7 cellular contexts compared by ENCODE assay signal in the genomic region with DNA sequence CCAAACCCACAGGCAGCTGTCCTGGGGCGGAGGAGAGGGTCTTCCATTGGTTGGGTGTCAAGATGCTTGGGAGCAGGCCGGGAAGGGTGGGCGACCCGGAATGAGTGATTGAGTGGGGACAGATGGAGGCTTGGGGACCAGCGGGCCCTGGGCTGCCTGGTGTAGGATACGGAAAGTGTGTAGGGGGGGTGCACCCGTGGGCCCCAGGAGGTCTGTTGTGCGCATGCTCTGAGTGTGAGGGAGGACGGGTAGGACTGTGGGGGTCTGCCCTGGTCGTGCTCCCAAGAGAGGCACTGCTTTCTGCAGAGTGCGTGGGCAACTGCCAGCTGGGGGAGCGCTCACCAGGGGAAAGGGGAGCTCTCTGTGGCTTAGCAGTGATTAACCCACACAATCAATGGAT.
DNase-seq lines count a peak whose midpoint lies in the region; ATAC-seq and TF ChIP-seq lines count a peak whose summit lies in the region.
"Not testable (repeated sequence)": the region's sequence is repeated elsewhere in the genome, so short reads cannot be mapped to it uniquely, and the experiment has no call there.

No MANE protein-coding gene starts in this region.

- not testable (repeated sequence) for H3K9me2 ChIP-seq in GM23338 (ENCODE audit: insufficient read depth)

- peak; percentile 7; the same call in 2 of the 3 replicates for ATAC-seq in GM23338
- ATAC-seq in right cardiac atrium, result peak in 1 of 2 donors; percentile 15
- not testable (repeated sequence) for ATAC-seq in gastrocnemius medialis

- not testable (repeated sequence) for H3K4me3 Mint-ChIP-seq in GM23338; osteocyte (ENCODE audit: unreplicated experiment)

- not testable (repeated sequence) for H3K27me3 Mint-ChIP-seq in GM23338 (ENCODE audit: insufficient read depth, low read depth, poor library complexity); osteocyte (ENCODE audit: unreplicated experiment)

- not testable (repeated sequence) for H3K79me2 ChIP-seq in GM23338 (replicated peaks; ENCODE audit: insufficient read depth)

- not testable (repeated sequence) for H3K4me3 ChIP-seq in GM23338; right cardiac atrium (ENCODE audit: low read length)
- H3K4me3 ChIP-seq in ascending aorta (peak overlapping the region in 1 of 2 donors; percentile 46), esophagus muscularis mucosa (peak overlapping the region in 2 of 4 donors; percentile 5 to 14), gastrocnemius medialis (peak overlapping the region in 1 of 4 donors; percentile 28)

- H3K27ac Mint-ChIP-seq in GM23338 (peak overlapping the region; percentile 26; the same call in 1 of the 2 replicates), osteocyte (ENCODE audit: unreplicated experiment) (peak overlapping the region; percentile 50)

- H3K4me1 ChIP-seq in GM23338 (ENCODE audit: insufficient read depth), result peaks cover 12% of the 10 kb centered on the region; the same call in 1 of the 2 replicates
- H3K4me1 ChIP-seq in ascending aorta, result peaks cover 11 to 26% of the 10 kb centered on the region in 2 donors
- peaks cover 31 to 37% (median 33%) of the 10 kb centered on the region in 4 donors for H3K4me1 ChIP-seq in esophagus muscularis mucosa
- not testable (repeated sequence) for H3K4me1 ChIP-seq in right cardiac atrium (ENCODE audit: control insufficient read depth, insufficient read depth, low read length)
- H3K4me1 ChIP-seq in gastrocnemius medialis, result peaks cover 33 to 47% of the 10 kb centered on the region in 2 donors

- not testable (repeated sequence) for TF ChIP-seq EP300 in esophagus muscularis mucosa (IDR thresholded peaks at IDR 0.05)

- not testable (repeated sequence) for H3K4me2 ChIP-seq in GM23338

- not testable (repeated sequence) for H3K27me3 ChIP-seq in GM23338 (ENCODE audit: insufficient read depth); ascending aorta; esophagus muscularis mucosa; right cardiac atrium (ENCODE audit: control insufficient read depth, insufficient read depth); gastrocnemius medialis

- not testable (repeated sequence) for H3K27ac ChIP-seq in GM23338 (ENCODE audit: low read depth); right cardiac atrium (ENCODE audit: low read length)
- H3K27ac ChIP-seq in ascending aorta (peak overlapping the region; percentile 43 to 67), esophagus muscularis mucosa (replicated peaks in 1 of 4) (peak overlapping the region in 3 of 4 donors; percentile 37 to 53 (median 49)), gastrocnemius medialis (peak overlapping the region; percentile 25 to 71 (median 46))

- H3K4me1 Mint-ChIP-seq in GM23338 (peaks cover 32% of the 10 kb centered on the region), osteocyte (ENCODE audit: unreplicated experiment) (peaks cover 12% of the 10 kb centered on the region)

- not testable (repeated sequence) for TF ChIP-seq CTCF in GM23338 (conservative IDR thresholded peaks at IDR 0.05; ENCODE audit: low read depth in 2 of 2); ascending aorta (IDR thresholded peaks at IDR 0.05); esophagus muscularis mucosa (IDR thresholded peaks at IDR 0.05); osteocyte (IDR thresholded peaks at IDR 0.05); gastrocnemius medialis (IDR thresholded peaks at IDR 0.05 in 4 of 5, conservative IDR thresholded peaks at IDR 0.05 in 1 of 5)

- intact Hi-C loops in ascending aorta (cut with DNase I); right cardiac atrium (cut with DNase I): not testable (repeated sequence)
- intact Hi-C loops in esophagus muscularis mucosa (cut with DNase I) (loop anchor here (10.0 kb wide), 1 partner anchor 279 kb away; the partner anchor contains the start of genes PPP1R12B and UBE2T), gastrocnemius medialis (cut with DNase I; ENCODE audit: low total_unique reads) (loop anchor here (10.0 kb wide), 1 partner anchor 159 kb away; no protein-coding TSS in a partner anchor)

- in situ Hi-C loops in gastrocnemius medialis (cut with MboI; ENCODE audit: low sequenced_read_pairs in 4 of 4), result loop anchor here in 1 of 4 donors (25.0 kb wide), 1 partner anchor 286 kb away; the partner anchor contains the start of genes PPP1R12B and UBE2T

- not testable (repeated sequence) for H3K9me3 ChIP-seq in ascending aorta; esophagus muscularis mucosa; right cardiac atrium (ENCODE audit: control insufficient read depth, low read length); gastrocnemius medialis

- not testable (repeated sequence) for H4K20me1 ChIP-seq in GM23338 (replicated peaks; ENCODE audit: insufficient read depth)

- not testable (repeated sequence) for TF ChIP-seq POLR2A in esophagus muscularis mucosa (IDR thresholded peaks at IDR 0.05; ENCODE audit: low read depth); gastrocnemius medialis (IDR thresholded peaks at IDR 0.05)

- H3K36me3 Mint-ChIP-seq in GM23338 (ENCODE audit: low read depth); osteocyte (ENCODE audit: unreplicated experiment): not testable (repeated sequence)

- 64% methylated on average over 12 of the region's 12 CpGs for WGBS in esophagus muscularis mucosa
- WGBS in right cardiac atrium, result 59% methylated on average over 12 of the region's 12 CpGs

- H3K9me3 Mint-ChIP-seq in GM23338; osteocyte (ENCODE audit: unreplicated experiment): not testable (repeated sequence)

- not testable (repeated sequence) for H3K36me3 ChIP-seq in GM23338 (ENCODE audit: insufficient read depth); ascending aorta; esophagus muscularis mucosa; gastrocnemius medialis

- not testable (repeated sequence) for H2AFZ ChIP-seq in GM23338

- not testable (repeated sequence) for H3F3A ChIP-seq in GM23338 (replicated peaks; ENCODE audit: low read depth)

- DNase-seq in GM23338 (ENCODE audit: low spot score); ascending aorta (ENCODE audit: low spot score in 2 of 2); esophagus muscularis mucosa (ENCODE audit: extremely low spot score); osteocyte (ENCODE audit: extremely low spot score, unreplicated experiment); gastrocnemius medialis: not testable (repeated sequence)
- DNase-seq in NCI-H82 (lab: John Stamatoyannopoulos, UW) (peak; percentile 63), right cardiac atrium (peak in 2 of 3 donors; percentile 51 to 62)
